ENCODE assay signal across 19 cellular contexts in the genomic region with DNA sequence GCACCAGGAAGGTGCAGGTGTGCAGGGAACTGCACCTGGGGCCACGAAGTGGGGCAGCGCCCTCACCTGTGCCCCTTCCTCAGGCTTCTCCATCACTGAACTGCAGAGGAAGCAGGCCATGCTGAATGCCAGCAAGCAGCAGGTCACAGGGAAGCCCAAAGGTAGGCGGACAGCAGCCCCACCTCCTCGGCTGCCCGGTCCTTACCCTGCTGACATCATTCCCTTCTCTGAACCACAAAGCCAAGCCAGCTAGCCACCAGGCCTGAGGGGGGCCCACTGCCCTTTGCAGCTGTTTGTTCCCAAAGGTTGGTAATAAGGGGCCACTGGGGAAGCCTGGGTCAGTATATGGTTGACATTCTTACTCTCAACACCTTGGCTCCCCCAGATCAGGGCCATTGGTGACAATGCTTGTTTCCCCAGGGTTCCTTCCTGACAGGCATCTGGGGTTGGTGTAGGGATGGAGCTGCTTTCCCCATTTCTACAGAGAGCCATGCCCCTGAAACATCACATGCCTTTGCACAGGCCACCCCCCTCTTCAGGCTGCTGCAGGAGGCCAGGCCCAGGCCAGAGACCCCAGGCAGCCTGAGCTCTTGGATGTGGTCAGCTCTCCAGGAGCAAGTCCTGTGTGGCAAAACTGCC.
"Had no signal": no experiment of that assay in that cellular context is flagged by ENCODE, and none has a peak within 500 bp of the region (broad histone marks: within the 10 kb centered on the region; RNA-seq: fewer than 3 reads in every experiment).

No MANE protein-coding gene starts in this region.

- ATAC-seq: T-cell had no signal

- H3K9me3 Mint-ChIP-seq: activated T-cell treated with anti-CD3 and anti-CD28 coated beads, Interleukin-2, amount 50 U/mL, for 24 hours; immature natural killer cell; natural killer cell treated with Interleukin-12 subunit alpha and Interleukin-12 subunit beta and Interleukin-15 and Interleukin-18, amount 100 ng/mL, for 72 hours; T-cell had no signal

- H3K4me3 Mint-ChIP-seq: activated T-cell treated with anti-CD3 and anti-CD28 coated beads, Interleukin-2, amount 50 U/mL, for 24 hours; immature natural killer cell; natural killer cell treated with Interleukin-12 subunit alpha and Interleukin-12 subunit beta and Interleukin-15 and Interleukin-18, amount 100 ng/mL, for 72 hours; T-cell had no signal

- H3K27me3 ChIP-seq: right atrium auricular region had no signal

- H3K9me3 ChIP-seq: right atrium auricular region had no signal

- H3K27me3 Mint-ChIP-seq: progenitor cell of endocrine pancreas had no signal

- DNase-seq: activated CD4-positive, alpha-beta T cell treated with anti-CD3 and anti-CD28 coated beads, Interleukin-2, amount 50 U/mL, for 48 hours; activated CD4-positive, CD25-positive, alpha-beta regulatory T cell treated with anti-CD3 and anti-CD28 coated beads, Interleukin-2, amount 50 U/mL, for 72 hours; activated effector memory CD4-positive, alpha-beta T cell treated with Interleukin-2 at 50 U/mL for 16 hours; activated naive CD4-positive, alpha-beta T cell treated with anti-CD3 and anti-CD28 coated beads, Interleukin-2, amount 50 U/mL, for 16 hours; activated T-cell treated with anti-CD3 and anti-CD28 coated beads, Interleukin-2, amount 50 U/mL, for 24 hours; foreskin fibroblast; immature natural killer cell; left cardiac atrium; mammary epithelial cell; nucleus accumbens; small intestine; stimulated activated CD4-positive, alpha-beta T cell treated with anti-CD3 and anti-CD28 coated beads, Interleukin-4, amount 100 ng/mL, for 24 hours; stimulated activated naive CD4-positive, alpha-beta T cell; T-cell; T1000; trophoblast cell had no signal

- H3K27ac ChIP-seq: right atrium auricular region had no signal

- H3K4me3 ChIP-seq: right atrium auricular region had no signal

- H3K27ac Mint-ChIP-seq: immature natural killer cell; natural killer cell treated with Interleukin-12 subunit alpha and Interleukin-12 subunit beta and Interleukin-15 and Interleukin-18, amount 100 ng/mL, for 72 hours; progenitor cell of endocrine pancreas had no signal
